Comparison of ENCODE assay signal across 2 cellular contexts in the genomic region with DNA sequence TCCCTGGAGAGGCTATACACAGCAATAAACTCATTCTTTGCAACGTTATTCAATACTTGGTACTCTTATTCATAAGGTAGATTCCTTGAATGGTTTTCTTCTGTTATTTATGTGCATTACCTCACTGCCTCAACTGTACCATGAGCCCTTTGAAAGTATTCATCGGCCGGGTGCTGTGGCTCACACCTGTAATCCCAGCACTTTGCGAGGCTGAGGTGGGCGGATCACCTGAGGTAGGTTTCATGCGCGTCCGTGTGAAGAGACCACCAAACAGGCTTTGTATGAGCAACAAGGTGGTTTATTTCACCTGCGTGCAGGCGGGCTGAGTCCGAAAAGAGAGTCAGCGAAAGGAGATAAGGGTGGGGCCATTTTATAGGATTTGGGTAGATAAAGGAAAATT.
TF ChIP-seq lines count a peak whose summit lies in the region.

No MANE protein-coding gene starts in this region.

TF ChIP-seq in GM23338, 12 proteins besides CTCF, POLR2A, EP300 and RAD21:
- TF ChIP-seq POLR2AphosphoS5 (IDR thresholded peaks at IDR 0.05; ENCODE audit: low read depth) = peak; percentile 63

TF ChIP-seq in H1, 55 proteins besides CTCF, POLR2A, EP300 and RAD21:
- TF ChIP-seq TAF1 (IDR thresholded peaks at IDR 0.05; ENCODE audit: low read depth, low read length) = 0 out of 2 replicates have a peak, but pooled peaks have one; percentile 31
- TF ChIP-seq POLR2AphosphoS5 (IDR thresholded peaks at IDR 0.05; ENCODE audit: low read depth, low read length) = peak; percentile 82
- TF ChIP-seq ASH2L (IDR thresholded peaks at IDR 0.05; ENCODE audit: low read length) = peak; percentile 30
TF ChIP-seq in H1: peak in this region for 3; not testable (repeated sequence) for 52.
